Comparison of ENCODE assay signal across 13 cellular contexts in the genomic region with DNA sequence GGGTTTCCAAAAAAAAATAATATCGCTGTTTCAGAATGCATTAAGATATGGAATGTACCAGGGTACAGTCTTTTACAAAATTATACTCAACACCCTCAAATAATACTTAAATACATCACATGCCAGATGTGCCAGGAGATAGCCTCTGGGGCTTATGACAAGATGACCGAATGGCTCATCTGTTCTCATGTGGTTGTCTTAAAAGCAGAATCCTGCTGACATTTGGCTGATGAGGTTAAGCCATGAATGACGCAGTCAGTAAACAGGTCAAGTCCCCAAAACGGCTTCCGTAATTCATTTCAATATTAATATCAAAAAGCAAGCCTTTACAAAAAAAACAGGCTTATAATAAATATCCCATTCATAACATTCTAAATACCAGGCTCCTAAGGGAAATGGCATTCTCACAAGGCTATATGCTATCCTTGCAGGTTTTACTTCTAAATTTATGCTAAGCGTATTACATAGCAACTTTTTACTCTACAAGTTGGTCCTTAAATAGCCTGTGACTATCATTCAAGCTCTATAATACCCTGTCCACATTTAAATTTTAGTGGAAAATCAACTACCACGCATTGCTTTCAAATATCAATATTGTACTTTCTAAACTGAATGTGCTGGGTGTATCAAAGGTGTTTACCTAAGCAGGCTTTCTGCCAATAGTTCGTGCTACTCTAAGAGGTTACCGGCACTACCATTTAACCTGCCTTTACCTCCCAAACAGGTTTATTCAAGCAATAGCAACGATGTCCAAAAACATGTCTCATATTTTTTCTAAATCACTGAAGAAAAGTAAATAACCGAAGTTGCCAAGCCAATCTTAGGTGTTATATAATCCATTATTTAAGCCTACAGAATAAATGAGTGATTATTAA. TPM values are rescaled to one million over a fixed set of nuclear protein-coding genes. Genes with fewer than 3 reads are reported as not detected.
A peak's percentile ranks its signal among the peaks of the same experiment; 100 is the strongest.
DNase-seq lines count a peak whose midpoint lies in the region; ATAC-seq, FAIRE-seq and TF ChIP-seq lines count a peak whose summit lies in the region.
"Had no signal": no experiment of that assay in that cellular context is flagged by ENCODE, and none has a peak within 500 bp of the region (broad histone marks: within the 10 kb centered on the region; RNA-seq: fewer than 3 reads in every experiment).

No MANE protein-coding gene starts in this region.

- intact Hi-C loops in heart right ventricle (cut with DNase I), result no loop called here
- intact Hi-C loops in cardiac septum (cut with DNase I), result no loop called here
- intact Hi-C loops in ascending aorta (cut with DNase I), result no loop called here
- intact Hi-C loops in right lobe of liver (cut with DNase I), result no loop called here
- intact Hi-C loops in vagina (cut with DNase I), result no loop called here

- H3K27me3 ChIP-seq in heart right ventricle, result no peaks in the 10 kb centered on the region
- no peaks in the 10 kb centered on the region for H3K27me3 ChIP-seq in ascending aorta
- H3K27me3 ChIP-seq in right lobe of liver, result no peaks in the 10 kb centered on the region
- H3K27me3 ChIP-seq in vagina, result no peaks in the 10 kb centered on the region

- H3K4me3 ChIP-seq in heart right ventricle (no peak overlapping the region), ascending aorta (peak overlapping the region; percentile 19 to 37), right lobe of liver (no peak overlapping the region), vagina (no peak overlapping the region)

- ATAC-seq in heart right ventricle (peak in 2 of 8 donors; percentile 30 to 50), right lobe of liver (peak; percentile 71 to 83 (median 78)), GM19351 (IDR thresholded peaks at IDR 0.05; ENCODE audit: unreplicated experiment) (no peak)

- H3K27ac ChIP-seq in heart right ventricle (peak overlapping the region in 6 of 10 donors; percentile 1 to 51 (median 26)), ascending aorta (peak overlapping the region; percentile 72 to 89), right lobe of liver (peak overlapping the region in 2 of 3 donors; percentile 54 to 69), vagina (peak overlapping the region; percentile 26)

- DNase-seq in heart right ventricle, result no peak
- DNase-seq in cardiac septum (ENCODE audit: low spot score), result no peak
- DNase-seq in ascending aorta (ENCODE audit: low spot score in 2 of 2), result no peak
- DNase-seq in right lobe of liver, result no peak
- DNase-seq in vagina (ENCODE audit: extremely low spot score in 2 of 2), result no peak
- DNase-seq in kidney tubule cell (ENCODE audit: low spot score), result no peak
- no peak for DNase-seq in H54 (ENCODE audit: insufficient read length, low spot score)
- DNase-seq: activated CD4-positive, alpha-beta T cell treated with anti-CD3 and anti-CD28 coated beads for 48 hours; activated gamma-delta T cell; glutamatergic neuron; stimulated activated CD8-positive, alpha-beta memory T cell treated with anti-CD3 and anti-CD28 coated beads, Interleukin-4, amount 100 ng/mL, for 48 hours had no signal

- TF ChIP-seq CTCF in heart right ventricle (IDR thresholded peaks at IDR 0.05) (no peak), ascending aorta (IDR thresholded peaks at IDR 0.05) (no peak), right lobe of liver (IDR thresholded peaks at IDR 0.05) (no peak), vagina (IDR thresholded peaks at IDR 0.05) (no peak)

- FAIRE-seq in H54 (lab: Jason Lieb, UNC), result no peak
- FAIRE-seq: colon had no signal

- H3K9me3 ChIP-seq in heart right ventricle, result no peaks in the 10 kb centered on the region
- H3K9me3 ChIP-seq in ascending aorta, result no peaks in the 10 kb centered on the region
- H3K9me3 ChIP-seq in right lobe of liver, result no peaks in the 10 kb centered on the region
- no peaks in the 10 kb centered on the region for H3K9me3 ChIP-seq in vagina

- H3K36me3 ChIP-seq in heart right ventricle, result no peaks in the 10 kb centered on the region
- no peaks in the 10 kb centered on the region for H3K36me3 ChIP-seq in ascending aorta
- no peaks in the 10 kb centered on the region for H3K36me3 ChIP-seq in right lobe of liver
- H3K36me3 ChIP-seq in vagina, result no peaks in the 10 kb centered on the region

- TF ChIP-seq POLR2A in right lobe of liver (IDR thresholded peaks at IDR 0.05), result no peak
- no peak for TF ChIP-seq POLR2A in vagina (IDR thresholded peaks at IDR 0.05)
- no peak for TF ChIP-seq POLR2A in H54 (IDR thresholded peaks at IDR 0.05; ENCODE audit: low read depth, low read length)

- WGBS in heart right ventricle, 2 donors, result 80 to 81% methylated on average over 11 of the region's 11 CpGs
- 32% methylated on average over 11 of the region's 11 CpGs for WGBS in right lobe of liver (ENCODE audit: insufficient coverage, low coverage, low lambda C conversion rate, missing lambda C conversion rate)

- H3K4me1 ChIP-seq in heart right ventricle, result peaks cover 3 to 84% (median 45%) of the 10 kb centered on the region in 9 donors
- peaks cover 23 to 73% of the 10 kb centered on the region in 2 donors for H3K4me1 ChIP-seq in ascending aorta
- H3K4me1 ChIP-seq in right lobe of liver, result peaks cover 0 to 64% (median 29%) of the 10 kb centered on the region in 4 donors
- peaks cover 84% of the 10 kb centered on the region for H3K4me1 ChIP-seq in vagina

RNA-seq across cellular contexts. Expression of a gene that starts 15.6 kb away (rescaled TPM):
- 10 to 100 TPM in 9 of 10 donors, 1 to 10 TPM in 1; 8.4 to 14.7 (median 11.5) TPM for total RNA-seq in heart right ventricle
- polyA plus RNA-seq in heart right ventricle, result 1 to 10 TPM; 4.2 to 5.1 TPM
- 13.2 TPM for total RNA-seq in cardiac septum
- total RNA-seq in ascending aorta, result 26.5 TPM
- total RNA-seq in right lobe of liver, result 10 to 100 TPM in 4 of 6 experiments, 1 to 10 TPM in 2; 8.8 to 14.1 (median 10.9) TPM
- total RNA-seq in vagina, result 30.0 TPM

Comparison
In these comparisons a context has a peak if more than half of its experiments do, and no peak if none do; other contexts are left out.
1. H3K27ac ChIP-seq: peak in every context shown above with its lines; median percentile 80 in ascending aorta; 62 in right lobe of liver; 26 in vagina; 26 in heart right ventricle.
2. H3K4me3 ChIP-seq: peak in ascending aorta (2 of 2); none in heart right ventricle (0 of 10), right lobe of liver (0 of 3) and vagina (0 of 2).